8 cellular contexts compared by ENCODE assay signal in the genomic region with DNA sequence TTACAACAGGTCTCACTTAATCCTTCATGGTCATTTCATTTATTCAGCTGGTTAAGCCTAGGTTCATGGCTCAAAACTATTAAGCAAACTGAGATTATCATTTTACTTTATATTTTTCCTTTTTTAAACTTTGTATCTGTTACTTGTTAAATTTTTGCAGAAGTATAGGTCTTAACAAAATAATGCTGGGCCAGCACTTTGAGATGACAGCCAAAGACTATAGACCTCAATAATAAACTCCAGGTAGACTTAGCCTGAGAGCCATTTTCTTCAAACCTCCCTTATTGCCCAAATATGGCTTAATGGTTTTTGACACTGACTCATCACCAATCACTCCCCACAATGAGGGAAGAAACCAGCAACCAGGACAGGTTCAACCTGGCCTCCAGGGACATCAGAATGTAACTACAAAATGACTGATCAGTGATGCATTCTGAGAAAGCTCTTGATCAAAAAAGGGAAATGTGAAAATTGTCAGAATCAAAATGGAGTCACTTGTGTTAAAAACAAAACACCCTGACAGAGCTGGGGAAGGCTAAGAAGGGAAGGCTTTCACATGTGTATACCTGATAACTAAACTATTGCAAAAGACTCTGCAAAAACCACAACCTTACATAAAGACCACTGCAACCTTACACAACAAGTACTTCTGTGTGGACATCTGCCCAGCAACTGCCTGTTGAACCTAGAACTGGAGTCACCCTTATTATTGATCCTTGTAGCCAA. TPM values are rescaled to one million over a fixed set of nuclear protein-coding genes. Genes with fewer than 3 reads are reported as not detected.
A peak's percentile ranks its signal among the peaks of the same experiment; 100 is the strongest.
DNase-seq lines count a peak whose midpoint lies in the region; ATAC-seq lines count a peak whose summit lies in the region.

No MANE protein-coding gene starts in this region.

- ATAC-seq in activated CD4-positive, alpha-beta T cell treated with anti-CD3 and anti-CD28 coated beads for 36 hours: peak; percentile 88
- ATAC-seq in HG02981 (IDR thresholded peaks at IDR 0.05; ENCODE audit: unreplicated experiment): peak; percentile 64

- POLR2A ChIA-PET in activated CD4-positive, alpha-beta T cell treated with anti-CD3 and anti-CD28 coated beads for 36 hours (lab: Charles Lee): no interaction called here

- peaks cover 2% of the 10 kb centered on the region for H3K9me3 Mint-ChIP-seq in activated CD4-positive, alpha-beta T cell treated with anti-CD3 and anti-CD28 coated beads for 36 hours (ENCODE audit: low read depth)

- peaks cover 52% of the 10 kb centered on the region for H3K4me1 Mint-ChIP-seq in activated CD4-positive, alpha-beta T cell treated with anti-CD3 and anti-CD28 coated beads for 36 hours

- DNase-seq in activated CD4-positive, alpha-beta T cell treated with anti-CD3 and anti-CD28 coated beads for 36 hours: peak; percentile 74
- no peak for DNase-seq in activated CD4-positive, alpha-beta T cell treated with anti-CD3 and anti-CD28 coated beads for 1 hour
- DNase-seq in SKM-1 (lab: John Stamatoyannopoulos, UW; ENCODE audit: unreplicated experiment): peak; percentile 92
- DNase-seq in renal cortical epithelial cell (ENCODE audit: low read depth): peak; percentile 88
- no peak for DNase-seq in NCI-H187 treated with DMSO at 0.1 percent for 48 hours (lab: John Stamatoyannopoulos, UW)
- DNase-seq in AG08396 (ENCODE audit: low spot score): no peak
- DNase-seq in C1 segment of cervical spinal cord (lab: John Stamatoyannopoulos, UW): no peak

- intact Hi-C loops in activated CD4-positive, alpha-beta T cell treated with anti-CD3 and anti-CD28 coated beads for 36 hours (cut with DNase I, micrococcal nuclease): loop anchor here (1.0 to 10.0 kb wide), 16 partner anchors 64 to 1522 kb away; partner anchors contain the start of genes TRA2A (in 2 of the 2), FAM221A (in 1 of the 2), GSDME (in 1 of the 2) and HYCC1 (in 1 of the 2)

- H3K27ac Mint-ChIP-seq in activated CD4-positive, alpha-beta T cell treated with anti-CD3 and anti-CD28 coated beads for 36 hours: peak overlapping the region; percentile 76

- H3K4me3 Mint-ChIP-seq in activated CD4-positive, alpha-beta T cell treated with anti-CD3 and anti-CD28 coated beads for 36 hours: peak overlapping the region; percentile 15

- H3K27me3 Mint-ChIP-seq in activated CD4-positive, alpha-beta T cell treated with anti-CD3 and anti-CD28 coated beads for 36 hours: peaks cover 5% of the 10 kb centered on the region

- H3K36me3 Mint-ChIP-seq in activated CD4-positive, alpha-beta T cell treated with anti-CD3 and anti-CD28 coated beads for 36 hours (ENCODE audit: low read depth): no peaks in the 10 kb centered on the region

- CTCF ChIA-PET in activated CD4-positive, alpha-beta T cell treated with anti-CD3 and anti-CD28 coated beads for 36 hours (lab: Charles Lee): interaction anchor here (1.1 to 2.2 kb wide), 3 partner anchors 48 to 322 kb away, joined by 3 to 6 read pairs (median 4); no protein-coding TSS in a partner anchor

RNA-seq across cellular contexts. Expression of gene CCDC126, which starts 2.1 kb away (rescaled TPM):
- 1 to 10 TPM; 4.6 to 5.6 TPM for total RNA-seq in activated CD4-positive, alpha-beta T cell treated with anti-CD3 and anti-CD28 coated beads for 36 hours
- total RNA-seq in renal cortical epithelial cell: 18.7 and 36.8 TPM in 2 replicates

Comparison
In these comparisons a context has a peak if more than half of its experiments do, and no peak if none do; other contexts are left out.
1. DNase-seq: peak in activated CD4-positive, alpha-beta T cell treated with anti-CD3 and anti-CD28 coated beads for 36 hours (single experiment), SKM-1 (single experiment) and renal cortical epithelial cell (single experiment); none in activated CD4-positive, alpha-beta T cell treated with anti-CD3 and anti-CD28 coated beads for 1 hour (single experiment), NCI-H187 treated with DMSO at 0.1 percent for 48 hours (single experiment), AG08396 (single experiment) and C1 segment of cervical spinal cord (0 of 14).